ENCODE assay signal across 20 cellular contexts in the genomic region with DNA sequence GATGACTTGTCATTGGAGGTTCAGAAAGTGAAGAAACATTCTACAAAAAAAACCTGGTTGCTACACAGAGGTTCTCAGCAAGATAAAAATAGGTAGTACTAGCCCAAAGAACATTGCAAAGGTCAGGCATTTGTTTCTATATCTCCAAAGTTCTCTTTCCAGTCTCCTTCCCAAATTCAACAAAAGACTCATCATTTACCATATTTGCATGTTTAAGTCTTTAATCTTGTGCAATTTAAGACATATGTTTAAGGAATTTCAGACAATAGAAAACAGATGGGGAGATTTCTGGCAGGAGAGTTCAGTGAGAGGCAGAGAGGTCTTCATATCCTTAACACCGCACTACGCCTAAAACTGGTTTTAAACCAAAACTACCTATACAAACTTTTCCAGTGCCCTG.
DNase-seq lines count a peak whose midpoint lies in the region; ATAC-seq and TF ChIP-seq lines count a peak whose summit lies in the region.
"Had no signal": no experiment of that assay in that cellular context is flagged by ENCODE, and none has a peak within 500 bp of the region (broad histone marks: within the 10 kb centered on the region; RNA-seq: fewer than 3 reads in every experiment).

No MANE protein-coding gene starts in this region.

- peaks cover 6 to 40% of the 10 kb centered on the region in 2 donors for H3K27me3 Mint-ChIP-seq in CD8-positive, alpha-beta memory T cell

- H3K79me2 ChIP-seq in SK-N-SH (ENCODE audit: insufficient read depth) = no peaks in the 10 kb centered on the region

- H3K9me3 Mint-ChIP-seq in CD8-positive, alpha-beta memory T cell = no peaks in the 10 kb centered on the region
- H3K9me3 Mint-ChIP-seq: CD14-positive monocyte had no signal

- H3K27me3 ChIP-seq in AG04450 (ENCODE audit: control insufficient read depth, insufficient read depth, low read length) (no peaks in the 10 kb centered on the region), SK-N-SH (ENCODE audit: insufficient read depth) (no peaks in the 10 kb centered on the region)
- no peaks in the 10 kb centered on the region for H3K27me3 ChIP-seq in CD8-positive, alpha-beta memory T cell (ENCODE audit: insufficient read depth, low read length, poor library complexity, severe bottlenecking)

- H3K36me3 Mint-ChIP-seq in CD8-positive, alpha-beta memory T cell = no peaks in the 10 kb centered on the region
- H3K36me3 Mint-ChIP-seq: CD14-positive monocyte had no signal

- no peak for TF ChIP-seq EP300 in SK-N-SH (IDR thresholded peaks at IDR 0.05; ENCODE audit: borderline replicate concordance in 1 of 2, low read depth in 1 of 2, low read length in 1 of 2)

- no peak overlapping the region for H3K27ac Mint-ChIP-seq in CD8-positive, alpha-beta memory T cell

- H3K4me2 ChIP-seq in SK-N-SH = no peak overlapping the region; the same call in 1 of the 2 replicates

- no peak for TF ChIP-seq RAD21 in SK-N-SH (IDR thresholded peaks at IDR 0.05; ENCODE audit: low read length)

- H3K4me1 Mint-ChIP-seq in CD8-positive, alpha-beta memory T cell = peaks cover 4 to 10% (median 9%) of the 10 kb centered on the region in 3 donors

- no peak overlapping the region for H3K9ac ChIP-seq in SK-N-SH

- no peaks in the 10 kb centered on the region for H4K20me1 ChIP-seq in SK-N-SH (ENCODE audit: insufficient read depth)

- peaks cover 8 to 9% of the 10 kb centered on the region in 2 experiments; a peak in 2 of 4 replicates for H3K4me1 ChIP-seq in SK-N-SH (ENCODE audit: control insufficient read depth in 1 of 2, insufficient read depth in 2 of 2, low read depth in 1 of 2, low read length in 1 of 2)
- no peaks in the 10 kb centered on the region for H3K4me1 ChIP-seq in CD8-positive, alpha-beta memory T cell (ENCODE audit: insufficient read depth, low read length)

- WGBS in SK-N-SH (ENCODE audit: low lambda C conversion rate) = 89% methylated on average over 2 of the region's 2 CpGs

- no peaks in the 10 kb centered on the region for H3K9me2 ChIP-seq in SK-N-SH

- H2AFZ ChIP-seq in SK-N-SH (ENCODE audit: low read depth) = no peak overlapping the region

- CTCF ChIA-PET in AG04450 (lab: Charles Lee) (no interaction called here), SK-N-SH (lab: Yijun Ruan, JAX) (no interaction called here)
- CTCF ChIA-PET in CD8-positive, alpha-beta memory T cell (lab: Charles Lee) = no interaction called here

- no peak overlapping the region for H3K4me3 ChIP-seq in AG04450 (ENCODE audit: low read depth, low read length)
- no peak overlapping the region for H3K4me3 ChIP-seq in SK-N-SH (ENCODE audit: low read depth in 2 of 2, low read length in 1 of 2)
- no peak overlapping the region for H3K4me3 ChIP-seq in CD8-positive, alpha-beta memory T cell (ENCODE audit: low read length)

- TF ChIP-seq CTCF in AG04450 (IDR thresholded peaks at IDR 0.05; ENCODE audit: low read depth, low read length) (no peak), SK-N-SH (IDR thresholded peaks at IDR 0.05) (no peak)

- no peaks in the 10 kb centered on the region for H3K36me3 ChIP-seq in SK-N-SH (replicated peaks in 1 of 2; ENCODE audit: control insufficient read depth in 1 of 2, insufficient read depth in 2 of 2, low read length in 1 of 2)
- H3K36me3 ChIP-seq in CD8-positive, alpha-beta memory T cell (ENCODE audit: insufficient read depth, low read length) = no peaks in the 10 kb centered on the region

- POLR2A ChIA-PET in AG04450 (lab: Yijun Ruan, JAX) = no interaction called here
- POLR2A ChIA-PET in SK-N-SH (lab: Yijun Ruan, JAX) = no interaction called here
- POLR2A ChIA-PET in CD8-positive, alpha-beta memory T cell (lab: Charles Lee) = no interaction called here

- peaks cover 12% of the 10 kb centered on the region for H3F3A ChIP-seq in SK-N-SH (replicated peaks; ENCODE audit: insufficient read depth)

- ATAC-seq in GM19023 (IDR thresholded peaks at IDR 0.05; ENCODE audit: unreplicated experiment) = no peak
- ATAC-seq in GM21390 (IDR thresholded peaks at IDR 0.05; ENCODE audit: unreplicated experiment) = no peak

- H3K27ac ChIP-seq in AG04450 (ENCODE audit: low read depth, low read length) (no peak overlapping the region), SK-N-SH (ENCODE audit: low read depth in 2 of 2, low read length in 1 of 2) (peak overlapping the region; percentile 20 to 28; a peak in 2 of 4 replicates)
- no peak overlapping the region for H3K27ac ChIP-seq in CD8-positive, alpha-beta memory T cell (ENCODE audit: low read depth, low read length)
- H3K27ac ChIP-seq: 22Rv1 had no signal

- DNase-seq in AG04450 (ENCODE audit: low read depth, low spot score) (peak; percentile 10), GM04504 (ENCODE audit: low read depth) (peak; percentile 56), SK-N-SH (no peak), fibroblast of peridontal ligament (ENCODE audit: extremely low read depth) (peak; percentile 92), mesenteric fat pad (ENCODE audit: low spot score) (no peak)
- DNase-seq in CD8-positive, alpha-beta memory T cell = no peak
- DNase-seq: Caco-2, GOT3, MM.1S, NCI-H1417 treated with DMSO at 0.1 percent for 48 hours, NCI-H2029 treated with DMSO at 0.1 percent for 48 hours, NCI-H748 treated with DMSO at 0.1 percent for 48 hours, OCI-M1, RPMI8226, SIG-M5, SW 1271 had no signal

- H3K4me3 Mint-ChIP-seq in CD8-positive, alpha-beta memory T cell = no peak overlapping the region
- H3K4me3 Mint-ChIP-seq: CD14-positive monocyte had no signal

- H3K9me3 ChIP-seq in AG04450 (ENCODE audit: control insufficient read depth, insufficient read depth, low read length) (no peaks in the 10 kb centered on the region), SK-N-SH (no peaks in the 10 kb centered on the region)
- no peaks in the 10 kb centered on the region for H3K9me3 ChIP-seq in CD8-positive, alpha-beta memory T cell (ENCODE audit: low read length)
- H3K9me3 ChIP-seq: Caco-2 had no signal

TF ChIP-seq in SK-N-SH, 30 proteins besides CTCF, POLR2A, EP300 and RAD21:
- TF ChIP-seq NRF1 (IDR thresholded peaks at IDR 0.05; ENCODE audit: low read depth, low read length) = no peak
- no peak for TF ChIP-seq GATA2 (CRISPR knock-in tag; IDR thresholded peaks at IDR 0.05)
- peak; percentile 85 for TF ChIP-seq TCF12 (IDR thresholded peaks at IDR 0.05)

Comparison
In these comparisons a context has a peak if more than half of its experiments do, and no peak if none do; other contexts are left out.
1. DNase-seq: peak in AG04450 (single experiment), GM04504 (single experiment) and fibroblast of peridontal ligament (single experiment); none in SK-N-SH (single experiment), CD8-positive, alpha-beta memory T cell (0 of 5) and mesenteric fat pad (single experiment).
2. H3K27ac ChIP-seq: peak in SK-N-SH (2 of 2); none in AG04450 (single experiment) and CD8-positive, alpha-beta memory T cell (single experiment).